In genomic region chr4:14608630-14609029, GRCh38 we compare ENCODE assay signal across 10 cellular contexts.
"Had no signal": no experiment of that assay in that cellular context is flagged by ENCODE, and none has a peak within 500 bp of the region (broad histone marks: within the 10 kb centered on the region; RNA-seq: fewer than 3 reads in every experiment).

No MANE protein-coding gene starts in this region.

- H3K4me3 Mint-ChIP-seq: HFFc6, IgD-negative memory B cell had no signal

- H3K27ac ChIP-seq: GM23248, KMS-11 had no signal

- H3K9ac ChIP-seq: GM23248, KMS-11 had no signal

- H3K36me3 ChIP-seq: HAP-1 had no signal

- H3K4me3 ChIP-seq: GM23248, HAP-1 had no signal

- ATAC-seq: HCT116 had no signal

- H3K4me1 ChIP-seq: HAP-1 had no signal

- H3K27ac Mint-ChIP-seq: HFFc6 had no signal

- H2AFZ ChIP-seq: GM23248 had no signal

- DNase-seq: GM23248, GOT3, H7, HFFc6, KBM-7 had no signal

- FAIRE-seq: HTR-8/SVneo had no signal

- H3K9me3 ChIP-seq: HAP-1 had no signal

- H3K4me1 Mint-ChIP-seq: IgD-negative memory B cell had no signal

- H3K4me2 ChIP-seq: KMS-11 had no signal
